ENCODE assay signal across 8 cellular contexts in the genomic region with DNA sequence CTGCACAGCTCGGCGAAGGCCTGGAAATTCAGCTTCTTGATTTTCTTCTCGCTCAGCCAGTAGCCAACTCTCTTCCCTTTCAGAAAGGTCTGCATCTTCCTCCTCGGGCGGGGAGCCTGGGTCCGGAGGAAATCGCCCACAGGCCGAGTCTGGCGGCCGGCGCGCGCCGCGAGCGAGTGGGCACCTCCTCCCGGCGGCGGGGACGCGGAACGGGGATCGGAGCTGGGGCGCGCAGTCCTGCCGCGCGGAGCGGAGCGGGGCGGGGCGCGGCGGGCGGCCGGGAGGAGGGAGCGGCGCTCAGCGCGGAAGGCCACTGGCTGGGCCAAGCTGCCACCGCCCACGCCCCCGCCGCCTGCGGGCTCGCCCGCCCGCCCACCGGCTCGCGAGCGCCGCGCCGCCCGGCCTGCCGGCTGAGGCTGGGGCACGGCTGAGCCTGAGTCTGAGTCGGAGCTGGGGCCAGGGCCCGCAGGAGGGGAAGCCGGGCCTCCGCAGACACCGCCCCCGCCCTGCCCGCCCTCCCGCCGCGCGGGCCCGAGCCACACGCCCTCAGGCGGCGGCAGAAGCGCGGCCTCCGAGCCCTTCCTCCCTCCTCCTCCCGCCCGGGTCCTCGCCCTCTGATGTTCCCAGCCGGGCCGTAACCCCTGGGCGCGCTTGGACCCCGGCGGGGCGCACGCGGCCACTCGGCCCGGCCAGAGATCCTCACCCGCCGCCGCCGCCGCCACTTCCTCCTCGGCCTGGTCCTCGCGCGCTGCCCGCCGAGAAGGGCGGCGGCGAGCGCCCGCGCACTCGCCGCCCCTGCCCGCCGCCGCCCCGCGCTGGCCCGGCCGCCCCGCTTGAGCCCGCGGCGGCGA. TPM values are rescaled to one million over a fixed set of nuclear protein-coding genes. Genes with fewer than 3 reads are reported as not detected.
A peak's percentile ranks its signal among the peaks of the same experiment; 100 is the strongest.
DNase-seq lines count a peak whose midpoint lies in the region; ATAC-seq and TF ChIP-seq lines count a peak whose summit lies in the region.

No MANE protein-coding gene starts in this region.

- no peak overlapping the region for H3K27ac Mint-ChIP-seq in activated CD4-positive, alpha-beta T cell treated with anti-CD3 and anti-CD28 coated beads for 36 hours

- peaks cover 2% of the 10 kb centered on the region for H3K27me3 Mint-ChIP-seq in activated CD4-positive, alpha-beta T cell treated with anti-CD3 and anti-CD28 coated beads for 36 hours

- DNase-seq in AG09319 (ENCODE audit: extremely low read depth, low read depth), result peak; percentile 61
- DNase-seq in NCI-H446 (lab: John Stamatoyannopoulos, UW), result peak; percentile 43 to 89
- peak; percentile 90 for DNase-seq in activated CD4-positive, alpha-beta T cell treated with anti-CD3 and anti-CD28 coated beads for 36 hours
- DNase-seq in left lobe of liver (ENCODE audit: low spot score), result peak; percentile 94
- peak; percentile 81 to 92 for DNase-seq in stimulated activated CD4-positive, alpha-beta T cell treated with anti-CD3 and anti-CD28 coated beads, Interleukin-2, amount 100 ng/mL, for 24 hours

- TF ChIP-seq CTCF in AG09319 (IDR thresholded peaks at IDR 0.05; ENCODE audit: low read depth, low read length), result no peak

- POLR2A ChIA-PET in activated CD4-positive, alpha-beta T cell treated with anti-CD3 and anti-CD28 coated beads for 36 hours (lab: Charles Lee), result interaction anchor here (0.6 to 0.8 kb wide), 4 partner anchors 16 to 92 kb away, joined by 3 read pairs; a partner anchor contains a TSS

- intact Hi-C loops in activated CD4-positive, alpha-beta T cell treated with anti-CD3 and anti-CD28 coated beads for 36 hours (cut with DNase I, micrococcal nuclease), result loop anchor here (1.0 to 10.0 kb wide), 7 partner anchors 24 to 500 kb away; a partner anchor contains a TSS

- H3K27ac ChIP-seq in cingulate gyrus (ENCODE audit: low read depth, low read length), result peak overlapping the region; percentile 85

- peaks cover 23% of the 10 kb centered on the region for H3K4me1 Mint-ChIP-seq in activated CD4-positive, alpha-beta T cell treated with anti-CD3 and anti-CD28 coated beads for 36 hours

- no peaks in the 10 kb centered on the region for H3K9me3 Mint-ChIP-seq in activated CD4-positive, alpha-beta T cell treated with anti-CD3 and anti-CD28 coated beads for 36 hours (ENCODE audit: low read depth)

- CTCF ChIA-PET in activated CD4-positive, alpha-beta T cell treated with anti-CD3 and anti-CD28 coated beads for 36 hours (lab: Charles Lee), result interaction anchor here (0.7 to 3.5 kb wide), 10 partner anchors 11 to 163 kb away, joined by 3 to 43 read pairs (median 4); a partner anchor contains a TSS

- H3K4me3 Mint-ChIP-seq in activated CD4-positive, alpha-beta T cell treated with anti-CD3 and anti-CD28 coated beads for 36 hours, result peak overlapping the region; percentile 78

- no peaks in the 10 kb centered on the region for H3K36me3 Mint-ChIP-seq in activated CD4-positive, alpha-beta T cell treated with anti-CD3 and anti-CD28 coated beads for 36 hours (ENCODE audit: low read depth)

- peak; percentile 70 for ATAC-seq in GM19023 (IDR thresholded peaks at IDR 0.05; ENCODE audit: unreplicated experiment)
- peak; percentile 72 for ATAC-seq in HG03175 (IDR thresholded peaks at IDR 0.05; ENCODE audit: unreplicated experiment)
- ATAC-seq in activated CD4-positive, alpha-beta T cell treated with anti-CD3 and anti-CD28 coated beads for 36 hours, result peak; percentile 80
- peak; percentile 78 for ATAC-seq in left lobe of liver

RNA-seq across cellular contexts. Expression of a gene that starts 0.4 kb away (rescaled TPM):
- total RNA-seq in activated CD4-positive, alpha-beta T cell treated with anti-CD3 and anti-CD28 coated beads for 36 hours, result 10 to 100 TPM; 31.0 to 35.5 TPM
- 61.3 TPM for total RNA-seq in left lobe of liver

Comparison
In these comparisons a context has a peak if more than half of its experiments do, and no peak if none do; other contexts are left out.
1. Peak in every context shown above with its lines: DNase-seq, ATAC-seq and H3K27ac ChIP-seq.